Comparison of ENCODE assay signal across 13 cellular contexts in genomic region chr18:55069497-55069896, GRCh38.
DNase-seq lines count a peak whose midpoint lies in the region; ATAC-seq and TF ChIP-seq lines count a peak whose summit lies in the region.
"Had no signal": no experiment of that assay in that cellular context is flagged by ENCODE, and none has a peak within 500 bp of the region (broad histone marks: within the 10 kb centered on the region; RNA-seq: fewer than 3 reads in every experiment).

No MANE protein-coding gene starts in this region.

- no peaks in the 10 kb centered on the region for H3K9me3 ChIP-seq in GM23248 (ENCODE audit: low read depth)

- in situ Hi-C loops in GM13977 (cut with MboI; ENCODE audit: low pct_unique_long_range_greater_than_20kb, low sequenced_read_pairs, unreplicated experiment) (no loop called here), GM23248 (cut with MboI) (no loop called here)

- H4K20me1 ChIP-seq in GM23248 (ENCODE audit: insufficient read depth) = no peaks in the 10 kb centered on the region

- no peaks in the 10 kb centered on the region for H3F3A ChIP-seq in GM23248 (ENCODE audit: insufficient read depth)

- H3K36me3 ChIP-seq in GM23248 (ENCODE audit: low read depth) = no peaks in the 10 kb centered on the region

- peak; percentile 10 for DNase-seq in GM13977 (ENCODE audit: low spot score)
- no peak for DNase-seq in GM23248
- no peak for DNase-seq in central memory CD4-positive, alpha-beta T cell
- no peak for DNase-seq in activated CD8-positive, alpha-beta memory T cell treated with anti-CD3 and anti-CD28 coated beads, Interleukin-2, amount 50 U/mL, for 4 hours
- no peak for DNase-seq in stimulated activated naive CD8-positive, alpha-beta T cell treated with anti-CD3 and anti-CD28 coated beads, Interleukin-15, Interleukin-2, amounts not matched to agents 100 U/mL and 50 U/mL, for 24 hours
- DNase-seq: activated CD8-positive, alpha-beta memory T cell treated with anti-CD3 and anti-CD28 coated beads for 24 hours; hypothalamus; mammary epithelial cell; trophoblast cell had no signal

- no peaks in the 10 kb centered on the region for H3K4me1 ChIP-seq in GM23248 (ENCODE audit: insufficient read depth)

- no peak overlapping the region for H3K27ac ChIP-seq in GM23248
- H3K27ac ChIP-seq: HL-60 had no signal

- no peaks in the 10 kb centered on the region for H3K79me2 ChIP-seq in GM23248 (ENCODE audit: insufficient read depth)

- H3K4me3 ChIP-seq in GM23248 = no peak overlapping the region

- ATAC-seq in GM19452 (IDR thresholded peaks at IDR 0.05; ENCODE audit: unreplicated experiment) = peak; percentile 70
- ATAC-seq in HG02852 (IDR thresholded peaks at IDR 0.05; ENCODE audit: unreplicated experiment) = peak; percentile 64
- peak; percentile 62 for ATAC-seq in HG03521 (IDR thresholded peaks at IDR 0.05; ENCODE audit: unreplicated experiment)
- ATAC-seq in stimulated activated naive CD8-positive, alpha-beta T cell treated with anti-CD3 and anti-CD28 coated beads, Interleukin-15, Interleukin-2, amounts not matched to agents 100 U/mL and 50 U/mL, for 24 hours = no peak

- TF ChIP-seq CTCF in GM13977 (IDR thresholded peaks at IDR 0.05; ENCODE audit: extremely low read depth, insufficient read depth, missing control alignments) = no peak

- H3K9me2 ChIP-seq in GM23248 (ENCODE audit: insufficient read depth) = no peaks in the 10 kb centered on the region

- H3K9ac ChIP-seq in GM23248 = no peak overlapping the region

- H3K27me3 ChIP-seq in GM23248 (replicated peaks; ENCODE audit: insufficient read depth) = peaks cover 9% of the 10 kb centered on the region; the same call in 1 of the 2 replicates

- H3K4me2 ChIP-seq in GM23248 (ENCODE audit: unreplicated experiment) = no peak overlapping the region

- 57 to 62% methylated on average over 6 of the region's 6 CpGs for WGBS in GM23248 (ENCODE audit: low coverage in 1 of 2, low lambda C conversion rate in 2 of 2, missing lambda C conversion rate in 2 of 2), 2 experiments

- H2AFZ ChIP-seq in GM23248 = no peak overlapping the region
